In the genomic region with DNA sequence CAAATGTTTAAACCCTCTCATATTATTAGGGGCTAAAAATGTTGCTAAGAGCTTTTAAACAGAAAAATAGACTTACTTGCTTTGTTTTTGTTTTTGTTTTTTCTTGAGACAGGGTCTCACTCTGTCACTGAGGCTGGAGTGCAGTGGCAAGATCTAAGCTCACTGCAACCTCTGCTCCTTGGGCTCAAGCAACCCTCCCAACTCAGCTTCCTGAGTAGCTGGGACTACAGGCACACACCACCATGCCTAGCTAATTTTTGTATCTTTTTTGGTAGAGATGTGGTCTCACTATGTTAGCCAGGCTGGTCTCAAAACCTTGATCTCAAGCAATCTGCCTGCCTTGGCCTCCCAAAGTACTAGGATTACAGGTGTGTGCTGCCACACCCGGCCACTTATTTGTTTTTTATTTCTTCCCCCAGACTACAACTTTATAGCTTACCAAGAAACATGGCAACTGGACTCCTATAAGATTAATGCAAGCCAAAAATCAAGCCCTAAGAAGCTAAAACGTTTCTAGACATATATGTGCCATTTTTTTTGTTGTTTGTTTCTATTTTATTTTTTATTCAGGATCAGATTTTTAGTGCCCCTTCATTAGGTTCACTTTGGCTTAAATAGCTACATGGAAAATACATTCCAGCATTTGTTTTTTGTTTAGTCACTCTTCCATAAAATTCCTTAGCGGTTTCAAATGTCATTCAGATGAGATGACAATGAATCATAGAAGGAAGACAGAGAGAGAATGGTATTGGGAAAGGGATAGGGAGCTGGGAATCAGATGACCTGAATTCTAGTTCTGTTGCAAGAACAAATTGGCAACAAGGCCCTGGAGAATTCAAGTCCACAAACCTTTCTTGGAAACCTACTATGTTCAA, we compare ENCODE assay signal across 14 cellular contexts.
A peak's percentile ranks its signal among the peaks of the same experiment; 100 is the strongest.
DNase-seq lines count a peak whose midpoint lies in the region; ATAC-seq, FAIRE-seq and TF ChIP-seq lines count a peak whose summit lies in the region.
"Had no signal": no experiment of that assay in that cellular context is flagged by ENCODE, and none has a peak within 500 bp of the region (broad histone marks: within the 10 kb centered on the region; RNA-seq: fewer than 3 reads in every experiment).

No MANE protein-coding gene starts in this region.

- H3K4me2 ChIP-seq in mesenchymal stem cell (ENCODE audit: low read length, poor library complexity, severe bottlenecking): no peak overlapping the region

- H3K27ac ChIP-seq in mesenchymal stem cell (ENCODE audit: low read length, poor library complexity, severe bottlenecking) (peak overlapping the region; percentile 85), ovary (no peak overlapping the region)

- H2AFZ ChIP-seq in mesenchymal stem cell (ENCODE audit: low read depth, low read length): no peak overlapping the region

- 37% methylated on average over 2 of the region's 3 CpGs for WGBS in mesenchymal stem cell
- WGBS in ovary, 3 donors: 65 to 74% (median 65%) methylated on average over 3 of the region's 3 CpGs

- no peak overlapping the region for H3K23ac ChIP-seq in mesenchymal stem cell (ENCODE audit: low read length in 2 of 2)

- peak overlapping the region; percentile 98 for H2AK5ac ChIP-seq in mesenchymal stem cell (ENCODE audit: low read length, severe bottlenecking)

- H2BK5ac ChIP-seq in mesenchymal stem cell (ENCODE audit: low read depth, low read length, poor library complexity, severe bottlenecking): no peak overlapping the region

- ATAC-seq in GM21390 (IDR thresholded peaks at IDR 0.05; ENCODE audit: unreplicated experiment): no peak
- ATAC-seq: natural killer cell treated with Interleukin-12 subunit alpha and Interleukin-12 subunit beta and Interleukin-15 and Interleukin-18, amount 100 ng/mL, for 72 hours; stimulated activated naive CD8-positive, alpha-beta T cell treated with anti-CD3 and anti-CD28 coated beads, Interleukin-15, amount 100 ng/mL, for 72 hours had no signal

- no peak for FAIRE-seq in bronchial epithelial cell (lab: Jason Lieb, UNC)
- FAIRE-seq in GM19239 (lab: Jason Lieb, UNC): no peak

- no peak overlapping the region for H2BK120ac ChIP-seq in mesenchymal stem cell (ENCODE audit: low read depth, low read length)

- no peak overlapping the region for H3K18ac ChIP-seq in mesenchymal stem cell (ENCODE audit: low read depth in 1 of 2, low read length in 2 of 2)

- no peak overlapping the region for H3K14ac ChIP-seq in mesenchymal stem cell (ENCODE audit: low read length in 2 of 2)

- DNase-seq in AG20443 (ENCODE audit: low spot score) (peak; percentile 77), LHCN-M2 (ENCODE audit: low read depth) (peak; percentile 98), bronchial epithelial cell (ENCODE audit: low read depth) (peak; percentile 96), mesenchymal stem cell (peak; percentile 72), GM19239 (ENCODE audit: insufficient read length, low spot score) (no peak), HuH-7.5 (ENCODE audit: low spot score) (no peak), ovary (no peak)
- DNase-seq: CD4-positive, CD25-positive, alpha-beta regulatory T cell; cerebellar nuclear complex; NCI-H526; stimulated activated CD4-positive, alpha-beta T cell treated with anti-CD3 and anti-CD28 coated beads, Interleukin-1b, Interleukin-23, amount 100 ng/mL, for 48 hours; stimulated activated naive CD8-positive, alpha-beta T cell treated with anti-CD3 and anti-CD28 coated beads, Interleukin-15, amount 100 ng/mL, for 72 hours had no signal

- H3K4me1 ChIP-seq in mesenchymal stem cell (ENCODE audit: control insufficient read depth, insufficient read depth, low read depth, low read length) (peaks cover 3% of the 10 kb centered on the region), ovary (ENCODE audit: insufficient read depth) (no peaks in the 10 kb centered on the region)

- H3K4me3 ChIP-seq in bronchial epithelial cell (ENCODE audit: low read depth, low read length) (no peak overlapping the region), mesenchymal stem cell (ENCODE audit: insufficient read depth in 1 of 2, low read depth in 1 of 2, low read length in 2 of 2) (no peak overlapping the region), ovary (no peak overlapping the region)

- H3K4ac ChIP-seq in mesenchymal stem cell (ENCODE audit: low read depth in 1 of 2, low read length in 2 of 2): no peak overlapping the region

- no peaks in the 10 kb centered on the region for H3K36me3 ChIP-seq in bronchial epithelial cell (ENCODE audit: control insufficient read depth, insufficient read depth, low read length)
- H3K36me3 ChIP-seq in mesenchymal stem cell (ENCODE audit: control insufficient read depth in 1 of 2, insufficient read depth in 2 of 2, low read depth in 1 of 2, low read length in 2 of 2): no peaks in the 10 kb centered on the region
- no peaks in the 10 kb centered on the region for H3K36me3 ChIP-seq in ovary

- H3K27me3 ChIP-seq in bronchial epithelial cell (ENCODE audit: control insufficient read depth, insufficient read depth, low read length) (no peaks in the 10 kb centered on the region), mesenchymal stem cell (ENCODE audit: control insufficient read depth in 1 of 2, insufficient read depth in 1 of 2, low read length in 2 of 2) (no peaks in the 10 kb centered on the region), ovary (no peaks in the 10 kb centered on the region)

- no peak overlapping the region for H4K91ac ChIP-seq in mesenchymal stem cell (ENCODE audit: low read length)

- no peaks in the 10 kb centered on the region for H3K79me1 ChIP-seq in mesenchymal stem cell (replicated peaks; ENCODE audit: low read length, poor library complexity, severe bottlenecking)

- TF ChIP-seq CTCF in bronchial epithelial cell (IDR thresholded peaks at IDR 0.05; ENCODE audit: insufficient read depth, low read length, severe bottlenecking) (no peak), ovary (IDR thresholded peaks at IDR 0.05) (no peak)

- H3K9me3 ChIP-seq in mesenchymal stem cell (ENCODE audit: control insufficient read depth, low read length): no peaks in the 10 kb centered on the region
- no peaks in the 10 kb centered on the region for H3K9me3 ChIP-seq in ovary

- intact Hi-C loops in ovary (cut with DNase I): no loop called here

- H2BK15ac ChIP-seq in mesenchymal stem cell (ENCODE audit: low read depth, poor library complexity, severe bottlenecking): no peak overlapping the region

- TF ChIP-seq EP300 in ovary (IDR thresholded peaks at IDR 0.05): no peak

- H2BK12ac ChIP-seq in mesenchymal stem cell (ENCODE audit: low read length in 2 of 2): peak overlapping the region in 1 of 2 experiments; percentile 89

- TF ChIP-seq POLR2A in ovary (IDR thresholded peaks at IDR 0.05): no peak

- no peak overlapping the region for H4K8ac ChIP-seq in mesenchymal stem cell (ENCODE audit: low read length)

- H3K9ac ChIP-seq in mesenchymal stem cell (ENCODE audit: low read length): peak overlapping the region; percentile 78

Comparison
In these comparisons a context has a peak if more than half of its experiments do, and no peak if none do; other contexts are left out.
1. DNase-seq: peak in AG20443 (single experiment), LHCN-M2 (single experiment), bronchial epithelial cell (single experiment) and mesenchymal stem cell (single experiment); none in GM19239 (single experiment), HuH-7.5 (single experiment) and ovary (0 of 5).